12 cellular contexts compared by ENCODE assay signal in the genomic region with DNA sequence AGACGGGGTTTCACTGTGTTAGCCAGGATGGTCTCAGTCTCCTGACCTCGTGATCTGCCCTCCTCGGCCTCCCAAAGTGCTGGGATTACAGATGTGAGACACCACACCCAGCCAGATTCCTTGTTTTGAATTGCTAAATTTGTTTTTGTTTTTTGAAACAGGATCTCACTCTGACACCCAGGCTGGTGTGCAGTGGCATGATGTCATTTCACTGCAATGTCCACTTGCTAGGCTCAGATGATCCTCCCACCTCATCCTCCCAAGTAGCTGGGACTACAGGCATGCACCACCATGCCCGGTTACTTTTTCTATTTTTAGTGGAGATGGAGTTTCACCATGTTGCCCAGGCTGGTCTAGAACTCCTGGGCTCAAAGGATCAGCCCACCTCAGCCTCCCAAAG. TPM values are rescaled to one million over a fixed set of nuclear protein-coding genes. Genes with fewer than 3 reads are reported as not detected.
DNase-seq lines count a peak whose midpoint lies in the region; TF ChIP-seq lines count a peak whose summit lies in the region.
"Not testable (repeated sequence)": the region's sequence is repeated elsewhere in the genome, so short reads cannot be mapped to it uniquely, and the experiment has no call there.
"Had no signal": no experiment of that assay in that cellular context is flagged by ENCODE, and none has a peak within 500 bp of the region (broad histone marks: within the 10 kb centered on the region; RNA-seq: fewer than 3 reads in every experiment).

No MANE protein-coding gene starts in this region.

- not testable (repeated sequence) for TF ChIP-seq EP300 in transverse colon (IDR thresholded peaks at IDR 0.05; ENCODE audit: low read depth)

- not testable (repeated sequence) for H3K27me3 Mint-ChIP-seq in H9 (ENCODE audit: low read depth); mesothelial cell of epicardium (ENCODE audit: low read depth)

- H4K20me1 ChIP-seq in H9 (ENCODE audit: control insufficient read depth, insufficient read depth, insufficient read length); hepatocyte (ENCODE audit: insufficient read depth, poor library complexity, severe bottlenecking): not testable (repeated sequence)

- H3K23ac ChIP-seq in H9 (ENCODE audit: insufficient read length, low read depth, low read length), result not testable (repeated sequence)

- H2BK12ac ChIP-seq in H9 (ENCODE audit: insufficient read length, low read depth, low read length), result not testable (repeated sequence)

- H3K36me3 Mint-ChIP-seq in H9 (ENCODE audit: insufficient read depth in 1 of 3, low read depth in 3 of 3); mesothelial cell of epicardium: not testable (repeated sequence)

- not testable (repeated sequence) for H3K4me1 Mint-ChIP-seq in H9
- H3K4me1 Mint-ChIP-seq in mesothelial cell of epicardium, result peaks cover 24% of the 10 kb centered on the region

- no CpG with 5 or more reads among the region's 4 CpGs for WGBS in H9 (ENCODE audit: extremely low coverage, insufficient read length, low lambda C conversion rate)
- WGBS in hepatocyte (ENCODE audit: low lambda C conversion rate, missing lambda C conversion rate), result 80% methylated on average over 4 of the region's 4 CpGs
- WGBS in transverse colon (ENCODE audit: low coverage in 1 of 2), 2 donors, result 84 to 85% methylated on average over 2 to 4 of the region's 4 CpGs

- H3K4ac ChIP-seq in H9 (ENCODE audit: low read depth, low read length), result not testable (repeated sequence)

- H3K27ac Mint-ChIP-seq in H9 (peak overlapping the region in 2 of 3 experiments; percentile 18 to 82; a peak in 1 of 7 replicates), mesothelial cell of epicardium (peak overlapping the region; percentile 47)

- H2AK5ac ChIP-seq in H9 (ENCODE audit: insufficient read length, low read length), result not testable (repeated sequence)

- H3K4me3 ChIP-seq in breast epithelium, hepatocyte, transverse colon: not testable (repeated sequence)

- H2BK20ac ChIP-seq in H9 (ENCODE audit: low read depth, low read length, poor library complexity, severe bottlenecking), result not testable (repeated sequence)

- not testable (repeated sequence) for H2BK15ac ChIP-seq in H9 (ENCODE audit: low read depth, low read length)

- not testable (repeated sequence) for H3T11ph ChIP-seq in H9 (ENCODE audit: low read length)

- not testable (repeated sequence) for H4K5ac ChIP-seq in H9 (ENCODE audit: insufficient read length, low read depth, low read length)

- not testable (repeated sequence) for TF ChIP-seq POLR2A in breast epithelium (IDR thresholded peaks at IDR 0.05); transverse colon (IDR thresholded peaks at IDR 0.05)

- H4K91ac ChIP-seq in H9 (ENCODE audit: insufficient read length, low read depth, low read length), result not testable (repeated sequence)

- H3K79me1 ChIP-seq in H9 (ENCODE audit: insufficient read depth, low read depth, low read length, poor library complexity, severe bottlenecking), result not testable (repeated sequence)

- H4K8ac ChIP-seq in H9 (replicated peaks; ENCODE audit: insufficient read length, low read depth, low read length), result not testable (repeated sequence)

- H3K9me3 ChIP-seq in H9 (ENCODE audit: control insufficient read depth, low read depth, low read length); breast epithelium; hepatocyte (ENCODE audit: low read depth); transverse colon: not testable (repeated sequence)

- not testable (repeated sequence) for H3K9ac ChIP-seq in H9 (ENCODE audit: extremely low read depth, insufficient read length, low read length)

- in situ Hi-C loops in transverse colon (cut with MboI; ENCODE audit: low pct_ligation_motif_present in 1 of 4, low pct_unique_long_range_greater_than_20kb in 1 of 4, low sequenced_read_pairs in 3 of 4), result not testable (repeated sequence)

- H3K4me1 ChIP-seq in H9 (ENCODE audit: insufficient read depth, low read length); breast epithelium: not testable (repeated sequence)
- H3K4me1 ChIP-seq in hepatocyte (ENCODE audit: insufficient read depth) (peaks cover 11% of the 10 kb centered on the region), transverse colon (peaks cover 0 to 17% (median 8%) of the 10 kb centered on the region in 4 donors)

- not testable (repeated sequence) for H2BK5ac ChIP-seq in H9 (ENCODE audit: insufficient read length, low read length)

- not testable (repeated sequence) for H3K14ac ChIP-seq in H9 (ENCODE audit: insufficient read depth, low read length)

- not testable (repeated sequence) for H3K4me3 Mint-ChIP-seq in H9, mesothelial cell of epicardium

- intact Hi-C loops in breast epithelium (cut with DNase I; ENCODE audit: low total_unique reads); transverse colon (cut with DNase I; ENCODE audit: low total_unique reads): not testable (repeated sequence)

- H3K4me2 ChIP-seq in H9 (ENCODE audit: insufficient read depth, insufficient read length, low read length); hepatocyte: not testable (repeated sequence)

- H3K36me3 ChIP-seq in breast epithelium; hepatocyte (replicated peaks; ENCODE audit: insufficient read depth, low read depth); transverse colon: not testable (repeated sequence)

- not testable (repeated sequence) for H2AFZ ChIP-seq in H9 (ENCODE audit: low read length); hepatocyte

- not testable (repeated sequence) for TF ChIP-seq CTCF in H9 (conservative IDR thresholded peaks at IDR 0.05); breast epithelium (IDR thresholded peaks at IDR 0.05); hepatocyte (IDR thresholded peaks at IDR 0.05; ENCODE audit: poor library complexity); mesothelial cell of epicardium (IDR thresholded peaks at IDR 0.05; ENCODE audit: unreplicated experiment); transverse colon (IDR thresholded peaks at IDR 0.05)

- not testable (repeated sequence) for H3K18ac ChIP-seq in H9 (ENCODE audit: insufficient read length, low read depth, low read length)

- not testable (repeated sequence) for H3K79me2 ChIP-seq in H9 (ENCODE audit: insufficient read depth, low read length); hepatocyte

- not testable (repeated sequence) for H3K27ac ChIP-seq in H9 (ENCODE audit: insufficient read length, low read depth, low read length)
- peak overlapping the region; percentile 10 to 41 for H3K27ac ChIP-seq in breast epithelium
- H3K27ac ChIP-seq in hepatocyte, result peak overlapping the region; percentile 49
- H3K27ac ChIP-seq in transverse colon, result peak overlapping the region in 3 of 4 donors; percentile 10 to 35 (median 21)

- not testable (repeated sequence) for H3K23me2 ChIP-seq in H9 (ENCODE audit: insufficient read length, low read depth, low read length, poor library complexity, severe bottlenecking)

- not testable (repeated sequence) for H3K27me3 ChIP-seq in H9 (ENCODE audit: insufficient read depth, low read length); breast epithelium; hepatocyte; transverse colon

- H3K9me3 Mint-ChIP-seq in H9, mesothelial cell of epicardium: not testable (repeated sequence)

- H3K9me2 ChIP-seq in hepatocyte (replicated peaks; ENCODE audit: insufficient read depth), result not testable (repeated sequence)

- not testable (repeated sequence) for DNase-seq in H9; breast epithelium (ENCODE audit: low spot score in 2 of 2); hepatocyte (ENCODE audit: low spot score); mesothelial cell of epicardium (ENCODE audit: low spot score in 2 of 2, unreplicated experiment in 2 of 2); transverse colon
- DNase-seq in NCI-H69 (lab: John Stamatoyannopoulos, UW) (peak; percentile 17), fibroblast of gingiva (ENCODE audit: low read depth) (peak; percentile 11)

- not testable (repeated sequence) for H2BK120ac ChIP-seq in H9 (ENCODE audit: low read depth, low read length, poor library complexity, severe bottlenecking)

- H3K56ac ChIP-seq in H9 (ENCODE audit: insufficient read length, low read depth, low read length), result not testable (repeated sequence)

RNA-seq across cellular contexts. Expression of gene OGN, which starts 6.8 kb away (rescaled TPM):
- not detected in 2 replicates for total RNA-seq in H9 (2021)
- total RNA-seq in breast epithelium, result 10 to 100 TPM; 14.1 to 92.5 (median 17.7) TPM
- total RNA-seq in hepatocyte, result 43.5 and 56.6 TPM in 2 replicates
- polyA plus RNA-seq in hepatocyte, result 12.6 and 16.7 TPM in 2 replicates
- 2.2 to 3.1 TPM (median 2.6 TPM) in 3 replicates for total RNA-seq in mesothelial cell of epicardium
- total RNA-seq in transverse colon, result 10 to 100 TPM in 1 of 4 donors, 1 to 10 TPM in 3; 7.2 to 18.7 (median 7.7) TPM
- total RNA-seq: CD8-positive, alpha-beta T cell; H1; HepG2 had no signal
- polyA plus RNA-seq: A549, H1, HepG2 had no signal

RNA-seq across cellular contexts. Expression of gene OMD, which starts 13.1 kb away (rescaled TPM):
- total RNA-seq in H9 (2021) (not detected in 2 replicates), breast epithelium (10 to 100 TPM; 12.8 to 39.2 (median 30.0) TPM), hepatocyte (0.17 and 0.28 TPM in 2 replicates), mesothelial cell of epicardium (not detected in 3 replicates), transverse colon (1 to 10 TPM in 2 of 4 donors, under 1 TPM in 1, not detected in 1; 0.80 to 6.7 (median 2.2) TPM)
- polyA plus RNA-seq in hepatocyte, result 0.18 and 0.47 TPM in 2 replicates
- total RNA-seq: CD8-positive, alpha-beta T cell; H1; HepG2 had no signal
- polyA plus RNA-seq: A549, AG04450, H1, HepG2 had no signal
